Comparison of ENCODE assay signal across 1 cellular context in the genomic region with DNA sequence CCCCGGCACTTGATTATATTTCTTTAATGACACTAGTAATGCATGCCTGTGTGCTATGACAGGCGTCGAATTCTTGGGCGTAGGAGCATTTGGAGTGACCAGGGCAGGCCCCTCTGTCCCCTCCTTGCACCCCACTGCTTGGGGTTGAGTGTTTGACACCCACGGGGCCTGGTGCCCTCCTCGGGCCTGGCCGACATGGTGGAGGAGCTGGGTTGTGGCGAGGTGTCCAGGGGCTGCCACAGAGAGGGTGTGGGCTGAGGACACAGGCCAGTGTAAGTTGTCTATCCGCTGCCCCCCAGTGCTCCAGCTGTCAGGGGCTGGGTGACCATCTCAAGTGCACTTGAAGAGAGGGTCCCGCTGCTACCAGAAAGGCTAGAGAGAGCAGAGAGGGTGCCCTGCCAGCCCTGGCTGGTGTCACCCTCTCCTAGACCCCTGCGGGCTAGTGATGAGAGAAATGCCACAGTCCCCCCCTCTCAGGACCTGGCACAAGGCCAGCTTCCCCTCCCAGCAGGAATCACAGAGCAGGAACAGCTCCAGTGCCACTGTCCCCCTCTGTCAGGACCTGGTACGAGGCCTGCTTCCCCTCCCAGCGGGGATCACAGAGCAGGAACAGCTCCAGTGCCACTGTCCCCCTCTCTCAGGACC.
TF ChIP-seq lines count a peak whose summit lies in the region.

No MANE protein-coding gene starts in this region.

TF ChIP-seq in A549, 52 proteins besides CTCF, POLR2A, EP300 and RAD21 (continued from another document):
- no peak for TF ChIP-seq KDM5A (IDR thresholded peaks at IDR 0.05)
- TF ChIP-seq JUN (IDR thresholded peaks at IDR 0.05): no peak
- TF ChIP-seq ZSCAN20 (CRISPR knock-in tag; IDR thresholded peaks at IDR 0.05): no peak
- TF ChIP-seq CHD4 (IDR thresholded peaks at IDR 0.05; ENCODE audit: borderline replicate concordance): no peak
- no peak for TF ChIP-seq ESRRA (IDR thresholded peaks at IDR 0.05; ENCODE audit: borderline replicate concordance, low read length)
- TF ChIP-seq EHMT2 (IDR thresholded peaks at IDR 0.05; ENCODE audit: low read depth): no peak
- no peak for TF ChIP-seq HOXB5 (CRISPR knock-in tag; IDR thresholded peaks at IDR 0.05)
